In genomic region chr5:66139313-66139712, GRCh38 we compare ENCODE assay signal across 17 cellular contexts. TPM values are rescaled to one million over a fixed set of nuclear protein-coding genes. Genes with fewer than 3 reads are reported as not detected.
A peak's percentile ranks its signal among the peaks of the same experiment; 100 is the strongest.
DNase-seq lines count a peak whose midpoint lies in the region; ATAC-seq and TF ChIP-seq lines count a peak whose summit lies in the region.
"Had no signal": no experiment of that assay in that cellular context is flagged by ENCODE, and none has a peak within 500 bp of the region (broad histone marks: within the 10 kb centered on the region; RNA-seq: fewer than 3 reads in every experiment).

No MANE protein-coding gene starts in this region.

- no peak overlapping the region for H3K4me3 Mint-ChIP-seq in activated naive CD8-positive, alpha-beta T cell treated with anti-CD3 and anti-CD28 coated beads, Interleukin-2, amount 50 U/mL, for 24 hours
- H3K4me3 Mint-ChIP-seq in activated naive CD8-positive, alpha-beta T cell treated with anti-CD3 and anti-CD28 coated beads for 36 hours = no peak overlapping the region
- H3K4me3 Mint-ChIP-seq in T-helper 17 cell = peak overlapping the region; percentile 43

- no peaks in the 10 kb centered on the region for H4K20me1 ChIP-seq in DND-41 (ENCODE audit: insufficient read depth, low read length)

- peak; percentile 30 for ATAC-seq in activated naive CD8-positive, alpha-beta T cell treated with anti-CD3 and anti-CD28 coated beads, Interleukin-2, amount 50 U/mL, for 24 hours
- ATAC-seq in DND-41 (ENCODE audit: insufficient read depth, low read depth) = no peak
- no peak for ATAC-seq in T-helper 17 cell

- TF ChIP-seq CTCF in DND-41 (IDR thresholded peaks at IDR 0.05; ENCODE audit: borderline replicate concordance, extremely low read depth, low read length, poor library complexity, severe bottlenecking) = no peak

- no peaks in the 10 kb centered on the region for H3K27me3 Mint-ChIP-seq in activated naive CD8-positive, alpha-beta T cell treated with anti-CD3 and anti-CD28 coated beads, Interleukin-2, amount 50 U/mL, for 24 hours
- H3K27me3 Mint-ChIP-seq in activated naive CD8-positive, alpha-beta T cell treated with anti-CD3 and anti-CD28 coated beads for 36 hours = no peaks in the 10 kb centered on the region
- H3K27me3 Mint-ChIP-seq in T-helper 17 cell = no peaks in the 10 kb centered on the region
- H3K27me3 Mint-ChIP-seq: IgD-negative memory B cell had no signal

- H3K4me2 ChIP-seq in DND-41 (ENCODE audit: insufficient read depth, low read length) = no peak overlapping the region

- H3K9me3 ChIP-seq in DND-41 (ENCODE audit: insufficient read depth, low read length, severe bottlenecking) = no peaks in the 10 kb centered on the region
- H3K9me3 ChIP-seq in T-helper 17 cell (ENCODE audit: control insufficient read depth, low read length, poor library complexity, severe bottlenecking) = no peaks in the 10 kb centered on the region
- H3K9me3 ChIP-seq: BE2C, HAP-1 had no signal

- peak overlapping the region; percentile 22 for H2AFZ ChIP-seq in DND-41 (ENCODE audit: low read depth, low read length)
- H2AFZ ChIP-seq: GM23248 had no signal

- no peak overlapping the region for H3K27ac Mint-ChIP-seq in activated naive CD8-positive, alpha-beta T cell treated with anti-CD3 and anti-CD28 coated beads, Interleukin-2, amount 50 U/mL, for 24 hours
- no peak overlapping the region for H3K27ac Mint-ChIP-seq in activated naive CD8-positive, alpha-beta T cell treated with anti-CD3 and anti-CD28 coated beads for 36 hours
- no peak overlapping the region for H3K27ac Mint-ChIP-seq in T-helper 17 cell
- H3K27ac Mint-ChIP-seq: CD4-positive, CD25-positive, alpha-beta regulatory T cell had no signal

- H3K27ac ChIP-seq in DND-41 (ENCODE audit: low read length) = no peak overlapping the region
- H3K27ac ChIP-seq: GM23248, HL-60 had no signal

- no peak overlapping the region for H3K4me3 ChIP-seq in DND-41 (ENCODE audit: low read depth in 1 of 2, low read length in 2 of 2)
- H3K4me3 ChIP-seq: GM23248, HAP-1 had no signal

- H3K27me3 ChIP-seq in DND-41 (ENCODE audit: insufficient read depth, low read length, poor library complexity) = no peaks in the 10 kb centered on the region
- H3K27me3 ChIP-seq: BE2C had no signal

- no peak overlapping the region for H3K9ac ChIP-seq in DND-41 (ENCODE audit: low read depth, low read length)
- H3K9ac ChIP-seq: GM23248 had no signal

- no peaks in the 10 kb centered on the region for H3K36me3 ChIP-seq in DND-41 (ENCODE audit: insufficient read depth, low read length)
- H3K36me3 ChIP-seq: BE2C, HAP-1 had no signal

- no peak for DNase-seq in activated naive CD8-positive, alpha-beta T cell treated with anti-CD3 and anti-CD28 coated beads, Interleukin-2, amount 50 U/mL, for 24 hours
- DNase-seq in activated naive CD8-positive, alpha-beta T cell treated with anti-CD3 and anti-CD28 coated beads for 36 hours = no peak
- DNase-seq in DND-41 = no peak
- DNase-seq in T-helper 17 cell = no peak
- no peak for DNase-seq in activated gamma-delta T cell treated with Interleukin-2 at 50 U/mL for 16 hours
- DNase-seq in HuH-7.5 (ENCODE audit: low spot score) = no peak
- DNase-seq: BE2C; C1 segment of cervical spinal cord; CD4-positive, CD25-positive, alpha-beta regulatory T cell; CD8-positive, alpha-beta memory T cell; COR-L47; DMS 273 treated with DMSO at 0.1 percent for 48 hours; DMS53; GM23248 had no signal

- H3K79me2 ChIP-seq in DND-41 (ENCODE audit: insufficient read depth, low read length) = peaks cover 10% of the 10 kb centered on the region

- H3K9me3 Mint-ChIP-seq in activated naive CD8-positive, alpha-beta T cell treated with anti-CD3 and anti-CD28 coated beads, Interleukin-2, amount 50 U/mL, for 24 hours = no peaks in the 10 kb centered on the region
- H3K9me3 Mint-ChIP-seq in activated naive CD8-positive, alpha-beta T cell treated with anti-CD3 and anti-CD28 coated beads for 36 hours = no peaks in the 10 kb centered on the region
- H3K9me3 Mint-ChIP-seq: CD4-positive, CD25-positive, alpha-beta regulatory T cell; CD8-positive, alpha-beta memory T cell had no signal

- H3K36me3 Mint-ChIP-seq in activated naive CD8-positive, alpha-beta T cell treated with anti-CD3 and anti-CD28 coated beads, Interleukin-2, amount 50 U/mL, for 24 hours (ENCODE audit: low read depth) = peaks cover 3% of the 10 kb centered on the region
- no peaks in the 10 kb centered on the region for H3K36me3 Mint-ChIP-seq in activated naive CD8-positive, alpha-beta T cell treated with anti-CD3 and anti-CD28 coated beads for 36 hours
- peaks cover 3% of the 10 kb centered on the region for H3K36me3 Mint-ChIP-seq in T-helper 17 cell (ENCODE audit: low read depth)
- H3K36me3 Mint-ChIP-seq: CD4-positive, CD25-positive, alpha-beta regulatory T cell; IgD-negative memory B cell had no signal

- H3K4me1 ChIP-seq in DND-41 (ENCODE audit: insufficient read depth, low read length) = peaks cover 15% of the 10 kb centered on the region

- H3K4me1 Mint-ChIP-seq in activated naive CD8-positive, alpha-beta T cell treated with anti-CD3 and anti-CD28 coated beads, Interleukin-2, amount 50 U/mL, for 24 hours = peaks cover 33% of the 10 kb centered on the region
- H3K4me1 Mint-ChIP-seq in activated naive CD8-positive, alpha-beta T cell treated with anti-CD3 and anti-CD28 coated beads for 36 hours = peaks cover 27% of the 10 kb centered on the region
- peaks cover 13% of the 10 kb centered on the region for H3K4me1 Mint-ChIP-seq in T-helper 17 cell

RNA-seq across cellular contexts. Expression of gene SREK1, which starts 4.8 kb away (rescaled TPM):
- 10 to 100 TPM; 60.5 to 63.3 TPM for total RNA-seq in activated naive CD8-positive, alpha-beta T cell treated with anti-CD3 and anti-CD28 coated beads for 36 hours
- 100 to 1,000 TPM; 151 to 154 TPM for total RNA-seq in T-helper 17 cell
